16 cellular contexts compared by ENCODE assay signal in the genomic region with DNA sequence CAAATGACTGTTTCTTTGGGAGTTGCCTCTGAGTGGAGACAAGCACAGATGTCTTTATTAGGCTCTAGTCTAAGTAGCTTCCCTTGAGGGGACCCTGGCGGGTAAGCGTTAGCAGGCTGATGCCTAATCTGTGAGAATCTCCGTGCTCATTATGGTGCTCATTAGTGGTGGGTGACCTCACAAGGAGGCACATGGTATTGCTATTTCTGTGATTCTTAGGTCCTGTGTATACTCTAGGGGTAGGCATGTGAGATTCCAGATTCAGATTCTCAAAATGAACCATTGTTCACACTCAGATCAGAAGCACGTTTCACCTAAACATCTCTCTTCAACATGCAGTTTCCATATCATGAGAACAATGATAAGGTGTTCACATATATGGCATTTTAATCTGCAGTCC.
DNase-seq lines count a peak whose midpoint lies in the region; ATAC-seq and TF ChIP-seq lines count a peak whose summit lies in the region.
"Had no signal": no experiment of that assay in that cellular context is flagged by ENCODE, and none has a peak within 500 bp of the region (broad histone marks: within the 10 kb centered on the region; RNA-seq: fewer than 3 reads in every experiment).

No MANE protein-coding gene starts in this region.

- H3K27me3 Mint-ChIP-seq in GM23338 (ENCODE audit: insufficient read depth, low read depth, poor library complexity): peaks cover 2% of the 10 kb centered on the region
- no peaks in the 10 kb centered on the region for H3K27me3 Mint-ChIP-seq in endodermal cell (ENCODE audit: insufficient read depth)
- H3K27me3 Mint-ChIP-seq: B cell; CD4-positive, alpha-beta T cell had no signal

- no peaks in the 10 kb centered on the region for H3K9me3 ChIP-seq in endodermal cell (ENCODE audit: control insufficient read depth, low read length)
- H3K9me3 ChIP-seq in neuronal stem cell (replicated peaks in 1 of 2; ENCODE audit: control insufficient read depth in 2 of 2, insufficient read depth in 1 of 2, low read depth in 1 of 2, low read length in 2 of 2): peaks cover 0 to 2% of the 10 kb centered on the region in 2 donors
- H3K9me3 ChIP-seq in psoas muscle: no peaks in the 10 kb centered on the region

- H3K79me1 ChIP-seq in neuronal stem cell (ENCODE audit: low read depth, low read length): no peaks in the 10 kb centered on the region

- H3K27ac ChIP-seq in GM23338 (ENCODE audit: low read depth) (no peak overlapping the region), endodermal cell (ENCODE audit: low read depth, low read length) (no peak overlapping the region), neuronal stem cell (replicated peaks; ENCODE audit: low read length) (no peak overlapping the region), psoas muscle (no peak overlapping the region)

- H3K4me1 ChIP-seq in GM23338 (ENCODE audit: insufficient read depth) (no peaks in the 10 kb centered on the region), endodermal cell (ENCODE audit: control insufficient read depth, insufficient read depth, low read length) (no peaks in the 10 kb centered on the region), neuronal stem cell (ENCODE audit: control insufficient read depth in 2 of 2, insufficient read depth in 1 of 2, low read depth in 1 of 2, low read length in 2 of 2) (peaks cover 8 to 13% of the 10 kb centered on the region in 2 donors), psoas muscle (no peaks in the 10 kb centered on the region)

- no peak overlapping the region for H3K4me3 Mint-ChIP-seq in GM23338
- H3K4me3 Mint-ChIP-seq in endodermal cell: no peak overlapping the region
- H3K4me3 Mint-ChIP-seq: B cell; CD4-positive, alpha-beta T cell had no signal

- H3K23ac ChIP-seq in neuronal stem cell (ENCODE audit: low read depth, low read length, poor library complexity): no peak overlapping the region

- no peak overlapping the region for H2BK15ac ChIP-seq in neuronal stem cell (ENCODE audit: low read length)

- peaks cover 4% of the 10 kb centered on the region; the same call in 1 of the 2 replicates for H3K9me2 ChIP-seq in GM23338 (ENCODE audit: insufficient read depth)

- H3K79me2 ChIP-seq in GM23338 (replicated peaks; ENCODE audit: insufficient read depth): no peaks in the 10 kb centered on the region

- DNase-seq in GM23338 (ENCODE audit: low spot score) (no peak), NCI-H524 treated with DMSO at 0.1 percent for 48 hours (lab: John Stamatoyannopoulos, UW) (peak; percentile 21), endodermal cell (no peak), neuronal stem cell (ENCODE audit: low spot score) (peak; percentile 9), psoas muscle (no peak)
- no peak for DNase-seq in activated CD4-positive, CD25-positive, alpha-beta regulatory T cell (lab: John Stamatoyannopoulos, UW)
- DNase-seq: C1 segment of cervical spinal cord; Calu3; CD4-positive, alpha-beta T cell; DMS 273 treated with DMSO at 0.1 percent for 48 hours; DMS79 had no signal

- no peak overlapping the region for H3K27ac Mint-ChIP-seq in GM23338
- no peak overlapping the region for H3K27ac Mint-ChIP-seq in endodermal cell
- H3K27ac Mint-ChIP-seq: B cell; CD4-positive, alpha-beta T cell had no signal

- H3K9me3 Mint-ChIP-seq in GM23338: no peaks in the 10 kb centered on the region
- H3K9me3 Mint-ChIP-seq in endodermal cell: no peaks in the 10 kb centered on the region

- ATAC-seq in GM23338 (peak; percentile 34; the same call in 1 of the 3 replicates), psoas muscle (no peak), HG02973 (IDR thresholded peaks at IDR 0.05; ENCODE audit: unreplicated experiment) (no peak), GM19397 (IDR thresholded peaks at IDR 0.05; ENCODE audit: unreplicated experiment) (no peak)
- ATAC-seq: HCT116, HepG2 had no signal

- H3K4me2 ChIP-seq in GM23338 (no peak overlapping the region), neuronal stem cell (ENCODE audit: insufficient read depth, low read length, poor library complexity, severe bottlenecking) (no peak overlapping the region)

- H2AFZ ChIP-seq in GM23338 (no peak overlapping the region), neuronal stem cell (ENCODE audit: low read length) (no peak overlapping the region)

- H3K18ac ChIP-seq in neuronal stem cell (ENCODE audit: low read length): no peak overlapping the region

- H4K8ac ChIP-seq in neuronal stem cell (ENCODE audit: low read depth, low read length): no peak overlapping the region

- H3K14ac ChIP-seq in neuronal stem cell (ENCODE audit: low read length): no peak overlapping the region

- no peak overlapping the region for H2BK5ac ChIP-seq in neuronal stem cell (ENCODE audit: low read length)

- H4K91ac ChIP-seq in neuronal stem cell (ENCODE audit: low read depth, low read length, poor library complexity): no peak overlapping the region

- H2BK120ac ChIP-seq in neuronal stem cell (ENCODE audit: low read depth, low read length): no peak overlapping the region

- H3K36me3 Mint-ChIP-seq in GM23338 (ENCODE audit: low read depth) (no peaks in the 10 kb centered on the region), endodermal cell (ENCODE audit: low read depth) (no peaks in the 10 kb centered on the region)

- peaks cover 3% of the 10 kb centered on the region; the same call in 1 of the 3 replicates for H3K4me1 Mint-ChIP-seq in GM23338
- H3K4me1 Mint-ChIP-seq in endodermal cell: no peaks in the 10 kb centered on the region
- H3K4me1 Mint-ChIP-seq: B cell had no signal

- 80 to 100% methylated on average over 3 to 4 of the region's 4 CpGs for WGBS in endodermal cell (ENCODE audit: insufficient coverage in 1 of 2, insufficient read length in 1 of 2), 2 experiments
- no CpG with 5 or more reads among the region's 4 CpGs for WGBS in neuronal stem cell (ENCODE audit: extremely low coverage in 2 of 2, insufficient read length in 2 of 2, insufficient replicate concordance in 1 of 2), 2 donors
- WGBS in psoas muscle, 3 donors: 37 to 45% (median 44%) methylated on average over 4 of the region's 4 CpGs

- H3K4me3 ChIP-seq in GM23338: no peak overlapping the region
- no peak overlapping the region for H3K4me3 ChIP-seq in endodermal cell (ENCODE audit: low read length)
- H3K4me3 ChIP-seq in neuronal stem cell (ENCODE audit: low read length in 2 of 2): no peak overlapping the region
- H3K4me3 ChIP-seq in psoas muscle: no peak overlapping the region

- H3K9ac ChIP-seq in endodermal cell (ENCODE audit: extremely low read depth, low read length, poor library complexity, severe bottlenecking) (no peak overlapping the region), neuronal stem cell (ENCODE audit: low read depth, low read length, poor library complexity) (no peak overlapping the region)

- H3K27me3 ChIP-seq in GM23338 (ENCODE audit: insufficient read depth): no peaks in the 10 kb centered on the region
- no peaks in the 10 kb centered on the region for H3K27me3 ChIP-seq in endodermal cell (ENCODE audit: control insufficient read depth, insufficient read depth, low read length, poor library complexity, severe bottlenecking)
- no peaks in the 10 kb centered on the region for H3K27me3 ChIP-seq in neuronal stem cell (ENCODE audit: control insufficient read depth in 3 of 3, insufficient read depth in 3 of 3, low read depth in 1 of 3, low read length in 3 of 3)
- peaks cover 0 to 4% (median 0%) of the 10 kb centered on the region in 3 donors for H3K27me3 ChIP-seq in psoas muscle (ENCODE audit: insufficient read depth in 3 of 3, low read length in 2 of 3)

- H2AK5ac ChIP-seq in neuronal stem cell (ENCODE audit: low read depth, low read length): no peak overlapping the region

- TF ChIP-seq CTCF in GM23338 (conservative IDR thresholded peaks at IDR 0.05; ENCODE audit: low read depth in 2 of 2) (peak in 1 of 2 experiments; percentile 34; a peak in 2 of 4 replicates), endodermal cell (conservative IDR thresholded peaks at IDR 0.05) (peak; percentile 23), psoas muscle (IDR thresholded peaks at IDR 0.05) (no peak)

- H2BK12ac ChIP-seq in neuronal stem cell (ENCODE audit: low read length): no peak overlapping the region

- H3K36me3 ChIP-seq in GM23338 (ENCODE audit: insufficient read depth) (no peaks in the 10 kb centered on the region), endodermal cell (ENCODE audit: control insufficient read depth, insufficient read depth, low read length) (no peaks in the 10 kb centered on the region), neuronal stem cell (replicated peaks in 1 of 2; ENCODE audit: control insufficient read depth in 2 of 2, insufficient read depth in 2 of 2, low read length in 2 of 2) (no peaks in the 10 kb centered on the region), psoas muscle (ENCODE audit: insufficient read depth in 1 of 2, low read depth in 1 of 2) (no peaks in the 10 kb centered on the region)

- H4K20me1 ChIP-seq in GM23338 (replicated peaks; ENCODE audit: insufficient read depth): no peaks in the 10 kb centered on the region

- no peaks in the 10 kb centered on the region for H3F3A ChIP-seq in GM23338 (replicated peaks; ENCODE audit: low read depth)

- no peak overlapping the region for H3K4ac ChIP-seq in neuronal stem cell (ENCODE audit: low read length)

- intact Hi-C loops in psoas muscle (cut with DNase I): no loop called here

Comparison
In these comparisons a context has a peak if more than half of its experiments do, and no peak if none do; other contexts are left out.
1. DNase-seq: peak in NCI-H524 treated with DMSO at 0.1 percent for 48 hours (single experiment) and neuronal stem cell (single experiment); none in GM23338 (single experiment), endodermal cell (single experiment), psoas muscle (0 of 2) and activated CD4-positive, CD25-positive, alpha-beta regulatory T cell (0 of 4).